In the genomic region with DNA sequence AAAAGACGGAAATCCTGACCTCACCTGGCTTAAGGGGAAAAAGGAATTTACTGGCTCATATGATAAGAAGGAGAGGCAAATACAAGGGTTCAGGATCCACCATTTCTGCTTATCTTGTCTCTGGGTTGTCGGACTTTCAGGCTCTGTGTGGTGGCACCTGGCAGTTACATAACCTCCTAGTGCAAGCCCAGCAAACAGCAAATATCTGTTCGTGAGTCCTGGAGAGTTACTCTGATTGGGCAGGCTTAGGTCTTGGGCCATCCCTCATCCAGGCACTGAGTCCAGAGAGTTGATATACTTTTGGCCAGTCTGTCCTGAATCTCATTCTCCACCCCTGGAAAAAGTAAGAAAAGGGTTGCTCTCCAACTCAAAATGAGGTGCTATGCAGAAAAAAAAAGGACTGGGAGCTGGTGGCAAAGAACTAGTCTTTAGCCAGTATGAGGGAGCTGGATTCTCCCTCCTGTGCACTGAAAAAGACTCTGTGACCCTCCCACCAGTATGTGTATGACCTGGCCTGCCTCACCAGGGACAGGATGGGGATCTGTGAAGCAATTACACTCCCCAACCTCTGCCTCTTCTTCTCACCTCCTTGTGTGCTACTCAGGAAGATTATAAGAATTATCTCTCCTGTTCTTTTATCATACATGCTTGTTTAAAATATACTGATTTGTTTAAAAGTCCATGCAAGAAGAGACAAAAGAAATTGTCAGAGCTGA, we compare ENCODE assay signal across 2 cellular contexts.
TF ChIP-seq lines count a peak whose summit lies in the region.

No MANE protein-coding gene starts in this region.

TF ChIP-seq in A549, 52 proteins besides CTCF, POLR2A, EP300 and RAD21 (continued from another document):
- TF ChIP-seq EHMT2 (IDR thresholded peaks at IDR 0.05; ENCODE audit: low read depth): no peak
- no peak for TF ChIP-seq FOSB (CRISPR knock-in tag; IDR thresholded peaks at IDR 0.05)
- no peak for TF ChIP-seq MYC (IDR thresholded peaks at IDR 0.05; ENCODE audit: borderline replicate concordance, low read length)
- TF ChIP-seq FOSL2 (IDR thresholded peaks at IDR 0.05): no peak
- TF ChIP-seq FOSL2 (CRISPR knock-in tag; IDR thresholded peaks at IDR 0.05): no peak
- TF ChIP-seq, protein P1, sequence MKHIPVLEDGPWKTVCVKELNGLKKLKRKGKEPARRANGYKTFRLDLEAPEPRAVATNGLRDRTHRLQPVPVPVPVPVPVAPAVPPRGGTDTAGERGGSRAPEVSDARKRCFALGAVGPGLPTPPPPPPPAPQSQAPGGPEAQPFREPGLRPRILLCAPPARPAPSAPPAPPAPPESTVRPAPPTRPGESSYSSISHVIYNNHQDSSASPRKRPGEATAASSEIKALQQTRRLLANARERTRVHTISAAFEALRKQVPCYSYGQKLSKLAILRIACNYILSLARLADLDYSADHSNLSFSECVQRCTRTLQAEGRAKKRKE (CRISPR knock-in tag; IDR thresholded peaks at IDR 0.05; ENCODE audit: low read depth): no peak
- TF ChIP-seq MAFK (IDR thresholded peaks at IDR 0.05; ENCODE audit: partially characterized antibody): no peak
- TF ChIP-seq EHF (CRISPR knock-in tag; IDR thresholded peaks at IDR 0.05): no peak
- no peak for TF ChIP-seq RARB (CRISPR knock-in tag; IDR thresholded peaks at IDR 0.05)
- no peak for TF ChIP-seq CHD2 (IDR thresholded peaks at IDR 0.05; ENCODE audit: low read length, partially characterized antibody)
- no peak for TF ChIP-seq TP53 (CRISPR knock-in tag; IDR thresholded peaks at IDR 0.05)
- TF ChIP-seq ZNF302 (CRISPR knock-in tag; IDR thresholded peaks at IDR 0.05): no peak
TF ChIP-seq in A549: peak in this region for 0.

TF ChIP-seq in WTC11, 78 proteins besides CTCF, POLR2A, EP300 and RAD21 (continued from another document):
- no peak for TF ChIP-seq TCF7 (CRISPR knock-in tag; IDR thresholded peaks at IDR 0.05; ENCODE audit: low read depth)
- TF ChIP-seq NFE2L1 (CRISPR knock-in tag; IDR thresholded peaks at IDR 0.05): no peak
- TF ChIP-seq, protein P2, sequence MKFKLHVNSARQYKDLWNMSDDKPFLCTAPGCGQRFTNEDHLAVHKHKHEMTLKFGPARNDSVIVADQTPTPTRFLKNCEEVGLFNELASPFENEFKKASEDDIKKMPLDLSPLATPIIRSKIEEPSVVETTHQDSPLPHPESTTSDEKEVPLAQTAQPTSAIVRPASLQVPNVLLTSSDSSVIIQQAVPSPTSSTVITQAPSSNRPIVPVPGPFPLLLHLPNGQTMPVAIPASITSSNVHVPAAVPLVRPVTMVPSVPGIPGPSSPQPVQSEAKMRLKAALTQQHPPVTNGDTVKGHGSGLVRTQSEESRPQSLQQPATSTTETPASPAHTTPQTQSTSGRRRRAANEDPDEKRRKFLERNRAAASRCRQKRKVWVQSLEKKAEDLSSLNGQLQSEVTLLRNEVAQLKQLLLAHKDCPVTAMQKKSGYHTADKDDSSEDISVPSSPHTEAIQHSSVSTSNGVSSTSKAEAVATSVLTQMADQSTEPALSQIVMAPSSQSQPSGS (CRISPR knock-in tag; IDR thresholded peaks at IDR 0.05; ENCODE audit: borderline replicate concordance, low read depth): no peak
- no peak for TF ChIP-seq SMAD4 (CRISPR knock-in tag; IDR thresholded peaks at IDR 0.05)
- TF ChIP-seq, protein P3, sequence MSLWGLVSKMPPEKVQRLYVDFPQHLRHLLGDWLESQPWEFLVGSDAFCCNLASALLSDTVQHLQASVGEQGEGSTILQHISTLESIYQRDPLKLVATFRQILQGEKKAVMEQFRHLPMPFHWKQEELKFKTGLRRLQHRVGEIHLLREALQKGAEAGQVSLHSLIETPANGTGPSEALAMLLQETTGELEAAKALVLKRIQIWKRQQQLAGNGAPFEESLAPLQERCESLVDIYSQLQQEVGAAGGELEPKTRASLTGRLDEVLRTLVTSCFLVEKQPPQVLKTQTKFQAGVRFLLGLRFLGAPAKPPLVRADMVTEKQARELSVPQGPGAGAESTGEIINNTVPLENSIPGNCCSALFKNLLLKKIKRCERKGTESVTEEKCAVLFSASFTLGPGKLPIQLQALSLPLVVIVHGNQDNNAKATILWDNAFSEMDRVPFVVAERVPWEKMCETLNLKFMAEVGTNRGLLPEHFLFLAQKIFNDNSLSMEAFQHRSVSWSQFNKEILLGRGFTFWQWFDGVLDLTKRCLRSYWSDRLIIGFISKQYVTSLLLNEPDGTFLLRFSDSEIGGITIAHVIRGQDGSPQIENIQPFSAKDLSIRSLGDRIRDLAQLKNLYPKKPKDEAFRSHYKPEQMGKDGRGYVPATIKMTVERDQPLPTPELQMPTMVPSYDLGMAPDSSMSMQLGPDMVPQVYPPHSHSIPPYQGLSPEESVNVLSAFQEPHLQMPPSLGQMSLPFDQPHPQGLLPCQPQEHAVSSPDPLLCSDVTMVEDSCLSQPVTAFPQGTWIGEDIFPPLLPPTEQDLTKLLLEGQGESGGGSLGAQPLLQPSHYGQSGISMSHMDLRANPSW (CRISPR knock-in tag; conservative IDR thresholded peaks at IDR 0.05; ENCODE audit: low read depth): no peak
- TF ChIP-seq SP1 (CRISPR knock-in tag; conservative IDR thresholded peaks at IDR 0.05): no peak
- TF ChIP-seq, protein P4, sequence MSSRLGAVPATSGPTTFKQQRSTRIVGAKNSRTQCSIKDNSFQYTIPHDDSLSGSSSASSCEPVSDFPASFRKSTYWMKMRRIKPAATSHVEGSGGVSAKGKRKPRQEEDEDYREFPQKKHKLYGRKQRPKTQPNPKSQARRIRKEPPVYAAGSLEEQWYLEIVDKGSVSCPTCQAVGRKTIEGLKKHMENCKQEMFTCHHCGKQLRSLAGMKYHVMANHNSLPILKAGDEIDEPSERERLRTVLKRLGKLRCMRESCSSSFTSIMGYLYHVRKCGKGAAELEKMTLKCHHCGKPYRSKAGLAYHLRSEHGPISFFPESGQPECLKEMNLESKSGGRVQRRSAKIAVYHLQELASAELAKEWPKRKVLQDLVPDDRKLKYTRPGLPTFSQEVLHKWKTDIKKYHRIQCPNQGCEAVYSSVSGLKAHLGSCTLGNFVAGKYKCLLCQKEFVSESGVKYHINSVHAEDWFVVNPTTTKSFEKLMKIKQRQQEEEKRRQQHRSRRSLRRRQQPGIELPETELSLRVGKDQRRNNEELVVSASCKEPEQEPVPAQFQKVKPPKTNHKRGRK (CRISPR knock-in tag; IDR thresholded peaks at IDR 0.05; ENCODE audit: borderline replicate concordance): no peak
- no peak for TF ChIP-seq ZNF396 (CRISPR knock-in tag; IDR thresholded peaks at IDR 0.05; ENCODE audit: borderline replicate concordance)
